ENCODE assay signal across 10 cellular contexts in the genomic region with DNA sequence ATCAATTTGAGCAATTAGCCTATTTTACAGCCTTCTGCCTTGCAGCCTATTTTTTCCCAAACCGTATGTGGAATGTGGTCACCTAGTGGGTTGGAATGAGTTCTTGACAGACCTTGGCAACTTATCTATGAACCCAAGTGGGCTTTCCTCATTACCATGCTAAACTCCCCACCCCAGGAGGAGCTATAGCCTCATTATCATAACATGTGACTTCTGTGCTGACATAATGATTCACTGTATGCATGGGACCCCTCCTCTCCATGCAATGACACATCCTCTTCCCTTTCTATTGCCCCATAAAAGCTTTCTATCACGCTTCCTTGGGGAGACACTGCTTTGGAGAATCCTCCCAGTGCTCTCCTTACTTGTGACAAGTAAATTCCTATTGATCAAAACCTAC.
"Had no signal": no experiment of that assay in that cellular context is flagged by ENCODE, and none has a peak within 500 bp of the region (broad histone marks: within the 10 kb centered on the region; RNA-seq: fewer than 3 reads in every experiment).

No MANE protein-coding gene starts in this region.

- H2AFZ ChIP-seq: GM23248 had no signal

- DNase-seq: GM23248, GOT3, H9, HCEC 1CT, IMR-90, KG1 had no signal

- H3K9ac ChIP-seq: GM23248 had no signal

- H3K4me3 Mint-ChIP-seq: H9 had no signal

- H3K4me3 ChIP-seq: GM23248, K562 had no signal

- ATAC-seq: K562 had no signal

- H3K27ac ChIP-seq: GM23248, HL-60 had no signal

- FAIRE-seq: H54, HTR-8/SVneo, K562 had no signal
